In the genomic region with DNA sequence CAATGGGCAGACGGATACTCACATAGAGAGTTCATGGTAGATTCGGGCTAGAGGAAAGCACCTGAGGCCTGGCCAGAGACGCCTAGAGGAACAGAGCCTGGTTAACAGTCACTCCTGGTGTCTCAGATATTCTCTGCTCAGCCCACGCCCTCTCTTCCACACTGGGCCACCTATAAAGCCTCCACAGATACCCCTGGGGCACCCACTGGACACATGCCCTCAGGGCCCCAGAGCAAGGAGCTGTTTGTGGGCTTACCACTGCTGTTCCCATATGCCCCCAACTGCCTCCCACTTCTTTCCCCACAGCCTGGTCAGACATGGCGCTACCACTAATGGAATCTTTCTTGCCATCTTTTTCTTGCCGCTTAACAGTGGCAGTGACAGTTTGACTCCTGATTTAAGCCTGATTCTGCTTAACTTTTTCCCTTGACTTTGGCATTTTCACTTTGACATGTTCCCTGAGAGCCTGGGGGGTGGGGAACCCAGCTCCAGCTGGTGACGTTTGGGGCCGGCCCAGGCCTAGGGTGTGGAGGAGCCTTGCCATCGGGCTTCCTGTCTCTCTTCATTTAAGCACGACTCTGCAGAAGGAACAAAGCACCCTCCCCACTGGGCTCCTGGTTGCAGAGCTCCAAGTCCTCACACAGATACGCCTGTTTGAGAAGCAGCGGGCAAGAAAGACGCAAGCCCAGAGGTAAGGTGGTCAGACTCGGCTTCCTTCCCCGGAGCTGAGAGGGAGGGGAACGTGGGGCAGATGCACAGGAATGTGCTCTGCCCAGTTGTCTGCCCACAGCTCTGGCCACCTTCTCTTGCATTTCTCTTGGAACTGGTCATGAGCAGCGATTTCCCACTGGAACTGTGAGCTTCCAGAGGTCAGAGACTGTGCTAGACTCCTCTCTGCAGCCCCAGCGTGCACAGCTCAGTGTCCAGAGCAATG, we compare ENCODE assay signal across 8 cellular contexts.
DNase-seq lines count a peak whose midpoint lies in the region; ATAC-seq lines count a peak whose summit lies in the region.

TSS of gene CD4 (plus strand) at position 557 of the 934 bp plus-strand sequence. CDS start 10,611 bp downstream, outside the sequence.

- ATAC-seq in GM19395 (IDR thresholded peaks at IDR 0.05; ENCODE audit: unreplicated experiment): no peak
- no peak for ATAC-seq in HG03097 (IDR thresholded peaks at IDR 0.05; ENCODE audit: low FRiP score, unreplicated experiment)
- ATAC-seq in GM18868 (IDR thresholded peaks at IDR 0.05; ENCODE audit: unreplicated experiment): no peak

- peak; percentile 28 for DNase-seq in ELF-1 (ENCODE audit: low read depth, low spot score)
- DNase-seq in activated CD4-positive, alpha-beta T cell treated with anti-CD3 and anti-CD28 coated beads for 24 hours (ENCODE audit: low read depth in 2 of 2): peak; percentile 65 to 81
- DNase-seq in globus pallidus (ENCODE audit: low spot score): peak; percentile 54
- DNase-seq in iPS-NIHi7 (ENCODE audit: extremely low spot score): no peak

- peak within 1 kb of the TSS; percentile 28 to 48 (median 36) for H3K4me3 ChIP-seq in skin epidermis

- peak within 1 kb of the TSS in 20 of 21 experiments; percentile 18 to 93 (median 72) for H3K27ac ChIP-seq in skin epidermis
